ENCODE assay signal across 4 cellular contexts in the genomic region with DNA sequence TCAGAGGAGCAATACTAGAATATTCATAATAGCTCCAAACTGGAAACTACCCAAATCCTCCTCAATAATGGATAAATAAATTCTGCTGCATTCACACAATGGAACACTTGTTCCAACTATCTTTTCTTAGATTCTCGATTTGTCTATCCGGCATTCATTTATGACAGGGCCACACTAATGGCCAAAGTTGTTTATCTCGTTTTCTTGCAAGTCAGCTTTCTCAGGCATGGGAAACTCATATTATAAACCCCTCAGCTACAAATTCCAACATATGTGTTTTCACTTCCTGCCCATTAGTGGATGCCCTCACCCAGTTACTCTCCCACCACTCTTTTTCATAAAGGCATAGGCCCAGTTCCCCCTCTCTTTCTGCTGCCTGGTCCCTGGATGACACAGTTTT. TPM values are rescaled to one million over a fixed set of nuclear protein-coding genes. Genes with fewer than 3 reads are reported as not detected.
"Had no signal": no experiment of that assay in that cellular context is flagged by ENCODE, and none has a peak within 500 bp of the region (broad histone marks: within the 10 kb centered on the region; RNA-seq: fewer than 3 reads in every experiment).

No MANE protein-coding gene starts in this region.

RNA-seq across cellular contexts. Expression of gene RHCE, which starts 42.3 kb away (rescaled TPM):
- total RNA-seq: subcutaneous adipose tissue, thoracic aorta, transverse colon, vagina had no signal
